In genomic region chr5:156396063-156396829, GRCh38 we compare ENCODE assay signal across 17 cellular contexts.
DNase-seq lines count a peak whose midpoint lies in the region; ATAC-seq, FAIRE-seq and TF ChIP-seq lines count a peak whose summit lies in the region.
"Had no signal": no experiment of that assay in that cellular context is flagged by ENCODE, and none has a peak within 500 bp of the region (broad histone marks: within the 10 kb centered on the region; RNA-seq: fewer than 3 reads in every experiment).

No MANE protein-coding gene starts in this region.

- peak; percentile 32 for ATAC-seq in Right ventricle myocardium superior (ENCODE audit: poor library complexity)
- no peak for ATAC-seq in HG02623 (IDR thresholded peaks at IDR 0.05; ENCODE audit: unreplicated experiment)
- ATAC-seq in HG03520 (IDR thresholded peaks at IDR 0.05; ENCODE audit: unreplicated experiment) = no peak

- no peaks in the 10 kb centered on the region for H3K36me3 Mint-ChIP-seq in activated naive CD8-positive, alpha-beta T cell treated with anti-CD3 and anti-CD28 coated beads for 36 hours

- H3K4me1 ChIP-seq in muscle layer of duodenum (ENCODE audit: control insufficient read depth in 1 of 2, insufficient read depth in 2 of 2, low read length in 2 of 2) (peaks cover 6 to 37% of the 10 kb centered on the region in 2 donors), small intestine (ENCODE audit: control insufficient read depth in 2 of 2, insufficient read depth in 1 of 2, low read depth in 1 of 2, low read length in 1 of 2) (no peaks in the 10 kb centered on the region)
- H3K4me1 ChIP-seq: parathyroid adenoma had no signal

- no peak overlapping the region for H3K4me3 ChIP-seq in fibroblast of villous mesenchyme (ENCODE audit: low read depth, low read length)
- no peak overlapping the region for H3K4me3 ChIP-seq in muscle layer of duodenum (ENCODE audit: low read depth in 1 of 2, low read length in 2 of 2)
- no peak overlapping the region for H3K4me3 ChIP-seq in small intestine (ENCODE audit: low read depth in 1 of 2, low read length in 2 of 2)

- no peaks in the 10 kb centered on the region for H3K9me3 ChIP-seq in muscle layer of duodenum (ENCODE audit: control insufficient read depth in 1 of 2, low read length in 2 of 2)
- H3K9me3 ChIP-seq in small intestine (ENCODE audit: control insufficient read depth, low read depth) = no peaks in the 10 kb centered on the region

- no peak for FAIRE-seq in small intestine (lab: Jason Lieb, UNC)

- peaks cover 11% of the 10 kb centered on the region for H3K27me3 Mint-ChIP-seq in activated naive CD8-positive, alpha-beta T cell treated with anti-CD3 and anti-CD28 coated beads for 36 hours

- no peak for DNase-seq in Right ventricle myocardium superior
- no peak for DNase-seq in cardiac septum (ENCODE audit: low spot score)
- DNase-seq in fibroblast of villous mesenchyme (ENCODE audit: low read depth) = peak; percentile 69
- DNase-seq in activated naive CD8-positive, alpha-beta T cell treated with anti-CD3 and anti-CD28 coated beads for 36 hours = no peak
- no peak for DNase-seq in small intestine
- DNase-seq: activated CD4-positive, alpha-beta T cell treated with anti-CD3 and anti-CD28 coated beads for 1 hour; activated CD8-positive, alpha-beta memory T cell treated with anti-CD3 and anti-CD28 coated beads, Interleukin-2, amount 50 U/mL, for 48 hours; activated naive CD4-positive, alpha-beta T cell; Kasumi-1; NCI-H1694; NCI-H748 treated with DMSO at 0.1 percent for 48 hours; substantia nigra; T-helper 2 cell had no signal

- H3K4me3 Mint-ChIP-seq in activated naive CD8-positive, alpha-beta T cell treated with anti-CD3 and anti-CD28 coated beads for 36 hours = no peak overlapping the region

- H3K27me3 ChIP-seq in muscle layer of duodenum (ENCODE audit: low read depth, low read length) (no peaks in the 10 kb centered on the region), small intestine (ENCODE audit: control insufficient read depth in 2 of 2, insufficient read depth in 2 of 2, low read length in 2 of 2) (no peaks in the 10 kb centered on the region)

- intact Hi-C loops in Right ventricle myocardium superior (cut with DNase I) = no loop called here
- intact Hi-C loops in cardiac septum (cut with DNase I) = no loop called here

- H3K27ac Mint-ChIP-seq in activated naive CD8-positive, alpha-beta T cell treated with anti-CD3 and anti-CD28 coated beads for 36 hours = no peak overlapping the region

- H3K36me3 ChIP-seq in muscle layer of duodenum (ENCODE audit: control insufficient read depth in 1 of 2, insufficient read depth in 2 of 2, low read length in 2 of 2) = no peaks in the 10 kb centered on the region
- H3K36me3 ChIP-seq in small intestine (ENCODE audit: control insufficient read depth in 2 of 2, insufficient read depth in 2 of 2, low read length in 2 of 2) = no peaks in the 10 kb centered on the region

- no peaks in the 10 kb centered on the region for H3K4me1 Mint-ChIP-seq in activated naive CD8-positive, alpha-beta T cell treated with anti-CD3 and anti-CD28 coated beads for 36 hours

- no peak for TF ChIP-seq CTCF in fibroblast of villous mesenchyme (IDR thresholded peaks at IDR 0.05; ENCODE audit: insufficient read depth, low read depth, low read length)

- H3K27ac ChIP-seq in muscle layer of duodenum (ENCODE audit: low read length) (peak overlapping the region; percentile 24), small intestine (ENCODE audit: low read depth in 1 of 2, low read length in 1 of 2) (no peak overlapping the region)
- H3K27ac ChIP-seq: parathyroid adenoma had no signal

- H3K9me3 Mint-ChIP-seq in activated naive CD8-positive, alpha-beta T cell treated with anti-CD3 and anti-CD28 coated beads for 36 hours = no peaks in the 10 kb centered on the region

- 53 to 58% (median 54%) methylated on average over 11 of the region's 11 CpGs for WGBS in small intestine, 3 donors
